ENCODE assay signal across 16 cellular contexts in genomic region chr4:184689681-184690080, GRCh38.
"Had no signal": no experiment of that assay in that cellular context is flagged by ENCODE, and none has a peak within 500 bp of the region (broad histone marks: within the 10 kb centered on the region; RNA-seq: fewer than 3 reads in every experiment).

No MANE protein-coding gene starts in this region.

- H3K27me3 ChIP-seq: gastroesophageal sphincter, suprapubic skin, thyroid gland had no signal

- H3K27me3 Mint-ChIP-seq: dendritic cell treated with granulocyte-macrophage colony-stimulating factor and Interleukin-4, amounts not matched to agents 40 ng/mL and 50 ng/mL, for 4 days; effector memory CD8-positive, alpha-beta T cell; type B pancreatic cell had no signal

- H3K9me3 Mint-ChIP-seq: dendritic cell treated with granulocyte-macrophage colony-stimulating factor and Interleukin-4, amounts not matched to agents 40 ng/mL and 50 ng/mL, for 4 days; effector memory CD8-positive, alpha-beta T cell; natural killer cell; type B pancreatic cell had no signal

- H3K27ac ChIP-seq: gastroesophageal sphincter, suprapubic skin, thyroid gland had no signal

- H3K4me3 Mint-ChIP-seq: dendritic cell treated with granulocyte-macrophage colony-stimulating factor and Interleukin-4, amounts not matched to agents 40 ng/mL and 50 ng/mL, for 4 days; effector memory CD8-positive, alpha-beta T cell; mesothelial cell of epicardium; natural killer cell; neural crest cell; type B pancreatic cell had no signal

- H3K36me3 Mint-ChIP-seq: natural killer cell had no signal

- H3K4me1 Mint-ChIP-seq: mesothelial cell of epicardium had no signal

- H3K9me3 ChIP-seq: gastroesophageal sphincter, suprapubic skin, thyroid gland had no signal

- DNase-seq: effector memory CD8-positive, alpha-beta T cell; glutamatergic neuron; islet precursor cell; natural killer cell; right cardiac atrium; stimulated activated CD4-positive, alpha-beta T cell treated with anti-CD3 and anti-CD28 coated beads, Interleukin-2, amount 100 ng/mL, for 48 hours; stimulated activated naive CD4-positive, alpha-beta T cell treated with Interleukin-2 at 50 U/mL for 16 hours; thyroid gland had no signal

- H3K4me1 ChIP-seq: thyroid gland had no signal

- H3K4me3 ChIP-seq: gastroesophageal sphincter, smooth muscle cell, suprapubic skin, thyroid gland had no signal

- ATAC-seq: effector memory CD8-positive, alpha-beta T cell; gastroesophageal sphincter; left lobe of liver; natural killer cell; right cardiac atrium had no signal

- H3K27ac Mint-ChIP-seq: dendritic cell treated with granulocyte-macrophage colony-stimulating factor and Interleukin-4, amounts not matched to agents 40 ng/mL and 50 ng/mL, for 4 days; mesothelial cell of epicardium; natural killer cell; type B pancreatic cell had no signal
